Comparison of ENCODE assay signal across 3 cellular contexts in the genomic region with DNA sequence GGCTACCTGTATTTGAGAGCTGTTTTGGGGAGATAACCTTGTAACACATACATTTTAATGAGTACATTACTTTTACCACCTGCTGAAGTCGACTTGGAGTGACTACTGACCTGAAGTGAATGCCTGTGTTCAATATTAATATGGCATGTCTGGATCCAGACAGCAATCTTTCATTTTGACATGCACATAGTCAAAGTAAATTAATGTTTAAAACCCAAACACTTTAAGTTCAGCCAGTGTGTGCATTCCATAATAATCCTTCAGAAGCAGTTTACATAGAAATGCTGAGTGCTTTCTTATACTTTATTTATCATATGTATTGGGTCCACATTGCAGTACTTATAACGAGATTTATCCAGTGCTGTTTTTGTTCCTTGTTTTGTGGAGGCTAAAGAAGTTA.
TF ChIP-seq lines count a peak whose summit lies in the region.

No MANE protein-coding gene starts in this region.

TF ChIP-seq in SK-N-SH, 30 proteins besides CTCF, POLR2A, EP300 and RAD21:
- peak; percentile 60 for TF ChIP-seq PBX3 (IDR thresholded peaks at IDR 0.05)
- TF ChIP-seq TCF12 (IDR thresholded peaks at IDR 0.05), result no peak

TF ChIP-seq in SK-N-SH treated with all-trans-retinoic acid at 6 μM for 48 hours, 23 proteins besides CTCF, POLR2A, EP300 and RAD21 (continued from another document):
- no peak for TF ChIP-seq POU6F1 (CRISPR knock-in tag; IDR thresholded peaks at IDR 0.05; ENCODE audit: borderline replicate concordance, low read depth)

TF ChIP-seq in GM23338, 12 proteins besides CTCF, POLR2A, EP300 and RAD21 (continued from another document):
- TF ChIP-seq REST (IDR thresholded peaks at IDR 0.05; ENCODE audit: unreplicated experiment), result no peak
- TF ChIP-seq JUNB (IDR thresholded peaks at IDR 0.05; ENCODE audit: unreplicated experiment), result no peak
- TF ChIP-seq ZNF462 (CRISPR knock-in tag; IDR thresholded peaks at IDR 0.05), result no peak
- TF ChIP-seq EZH2phosphoT487 (IDR thresholded peaks at IDR 0.05; ENCODE audit: unreplicated experiment), result no peak
- TF ChIP-seq CREB1 (CRISPR knock-in tag; IDR thresholded peaks at IDR 0.05; ENCODE audit: low read depth), result no peak
- TF ChIP-seq EZH2 (IDR thresholded peaks at IDR 0.05; ENCODE audit: low read depth, unreplicated experiment), result no peak
- TF ChIP-seq ETS1 (IDR thresholded peaks at IDR 0.05), result no peak
- no peak for TF ChIP-seq NANOG (IDR thresholded peaks at IDR 0.05; ENCODE audit: borderline replicate concordance)
- TF ChIP-seq POLR2AphosphoS5 (IDR thresholded peaks at IDR 0.05; ENCODE audit: low read depth), result no peak
TF ChIP-seq in GM23338: peak in this region for 0.
